39 cellular contexts compared by ENCODE assay signal in the genomic region with DNA sequence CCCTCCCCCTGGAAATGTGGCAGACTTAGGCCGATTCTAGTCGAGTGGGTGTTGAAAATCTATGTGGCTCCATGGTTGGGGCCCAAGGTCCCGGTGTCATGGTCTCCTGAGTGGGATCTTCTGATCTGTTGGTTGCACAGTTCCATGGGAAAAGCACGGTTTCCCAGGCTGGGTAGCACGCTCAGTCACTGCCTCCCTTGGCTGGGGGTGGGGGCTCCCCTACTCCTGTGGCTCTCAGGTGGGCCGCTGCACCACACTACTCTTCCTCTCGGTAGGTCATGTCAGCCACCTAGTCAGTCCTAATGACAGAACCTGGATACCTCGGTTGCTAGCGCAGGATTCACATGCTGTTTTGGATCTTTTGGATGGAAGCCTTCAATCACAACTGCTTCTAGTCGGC.
"Had no signal": no experiment of that assay in that cellular context is flagged by ENCODE, and none has a peak within 500 bp of the region (broad histone marks: within the 10 kb centered on the region; RNA-seq: fewer than 3 reads in every experiment).

No MANE protein-coding gene starts in this region.

- H3K36me3 ChIP-seq: adrenal gland, ascending aorta, brain microvascular endothelial cell, breast epithelium, cardiac muscle cell had no signal

- H3K27ac ChIP-seq: adrenal gland, ascending aorta, body of pancreas, brain microvascular endothelial cell, breast epithelium, cardiac muscle cell had no signal

- H3K4me1 ChIP-seq: adrenal gland, ascending aorta, body of pancreas, breast epithelium had no signal

- ATAC-seq: activated naive CD4-positive, alpha-beta T cell treated with anti-CD3 and anti-CD28 coated beads, Interleukin-2, amount 50 U/mL, for 72 hours; activated naive CD8-positive, alpha-beta T cell treated with anti-CD3 and anti-CD28 coated beads, Interleukin-2, amount 50 U/mL, for 24 hours; activated T-cell treated with anti-CD3 and anti-CD28 coated beads, Interleukin-2, amount 50 U/mL, for 4 hours; activated T-cell treated with anti-CD3 and anti-CD28 coated beads, Interleukin-2, amount 50 U/mL, for 72 hours; activated T-helper 17 cell treated with anti-CD3 and anti-CD28 coated beads, Interleukin-2, amount 50 U/mL, for 72 hours; body of pancreas had no signal

- H3K9me3 Mint-ChIP-seq: activated naive CD4-positive, alpha-beta T cell treated with anti-CD3 and anti-CD28 coated beads, Interleukin-2, amount 10 ng/mL, durations not matched to agents 7 days and 5 days; activated naive CD4-positive, alpha-beta T cell treated with anti-CD3 and anti-CD28 coated beads, Interleukin-2, amount 50 U/mL, for 24 hours; activated naive CD8-positive, alpha-beta T cell treated with anti-CD3 and anti-CD28 coated beads for 36 hours; activated naive CD8-positive, alpha-beta T cell treated with anti-CD3 and anti-CD28 coated beads, Interleukin-2, amount 10 ng/mL, durations not matched to agents 7 days and 5 days; activated naive CD8-positive, alpha-beta T cell treated with anti-CD3 and anti-CD28 coated beads, Interleukin-2, amount 50 U/mL, for 24 hours; activated T-cell treated with anti-CD3 and anti-CD28 coated beads, Interleukin-2, amount 50 U/mL, for 4 hours; activated T-cell treated with anti-CD3 and anti-CD28 coated beads, Interleukin-2, amount 50 U/mL, for 72 hours; activated T-helper 1 cell treated with anti-CD3 and anti-CD28 coated beads, Interleukin-12 subunit alpha, Interleukin-12 subunit beta, Interleukin-2, Interleukin-4 antibody, amounts not matched to agents 30 ng/mL and 10 ng/mL and 1 ng/mL, durations not matched to agents 14 hours and 24 hours and 36 hours; activated T-helper 2 cell treated with anti-CD3 and anti-CD28 coated beads, Interferon-gamma antibody, Interleukin-2, Interleukin-4, amounts not matched to agents 10 μg/mL and 5 μg/mL and 100 μg/mL, durations not matched to agents 14 hours and 24 hours and 36 hours had no signal

- H3K27me3 ChIP-seq: adrenal gland, ascending aorta, body of pancreas, brain microvascular endothelial cell, breast epithelium, cardiac muscle cell had no signal

- FAIRE-seq: astrocyte, bronchial epithelial cell had no signal

- DNase-seq: activated effector memory CD4-positive, alpha-beta T cell treated with anti-CD3 and anti-CD28 coated beads, Interleukin-2, amount 50 U/mL, for 16 hours; activated effector memory CD4-positive, alpha-beta T cell treated with Interleukin-2 at 50 U/mL for 16 hours; activated gamma-delta T cell; activated gamma-delta T cell treated with Interleukin-2 at 50 U/mL for 16 hours; activated naive CD4-positive, alpha-beta T cell; activated naive CD4-positive, alpha-beta T cell treated with anti-CD3 and anti-CD28 coated beads for 36 hours; activated naive CD4-positive, alpha-beta T cell treated with anti-CD3 and anti-CD28 coated beads, Interleukin-2, amount 10 ng/mL, durations not matched to agents 7 days and 5 days; activated naive CD4-positive, alpha-beta T cell treated with anti-CD3 and anti-CD28 coated beads, Interleukin-2, amount 50 U/mL, for 16 hours; activated naive CD4-positive, alpha-beta T cell treated with Interleukin-2 at 50 U/mL for 16 hours; activated naive CD8-positive, alpha-beta T cell treated with anti-CD3 and anti-CD28 coated beads for 36 hours; activated naive CD8-positive, alpha-beta T cell treated with anti-CD3 and anti-CD28 coated beads, Interleukin-2, amount 10 ng/mL, durations not matched to agents 7 days and 5 days; activated naive CD8-positive, alpha-beta T cell treated with anti-CD3 and anti-CD28 coated beads, Interleukin-2, amount 50 U/mL, for 24 hours; activated T-cell treated with anti-CD3 and anti-CD28 coated beads, Interleukin-2, amount 50 U/mL, for 1 hour; activated T-cell treated with anti-CD3 and anti-CD28 coated beads, Interleukin-2, amount 50 U/mL, for 24 hours; activated T-cell treated with anti-CD3 and anti-CD28 coated beads, Interleukin-2, amount 50 U/mL, for 4 hours; activated T-cell treated with anti-CD3 and anti-CD28 coated beads, Interleukin-2, amount 50 U/mL, for 48 hours; activated T-cell treated with anti-CD3 and anti-CD28 coated beads, Interleukin-2, amount 50 U/mL, for 72 hours; adrenal gland; amniotic stem cell; amygdala; anterior cingulate cortex; body of pancreas; brain microvascular endothelial cell; caudate nucleus; central memory CD4-positive, alpha-beta T cell; cerebellar nuclear complex had no signal

- H3K36me3 Mint-ChIP-seq: activated naive CD4-positive, alpha-beta T cell treated with anti-CD3 and anti-CD28 coated beads, Interleukin-2, amount 10 ng/mL, durations not matched to agents 7 days and 5 days; activated naive CD4-positive, alpha-beta T cell treated with anti-CD3 and anti-CD28 coated beads, Interleukin-2, amount 50 U/mL, for 24 hours; activated naive CD4-positive, alpha-beta T cell treated with anti-CD3 and anti-CD28 coated beads, Interleukin-2, amount 50 U/mL, for 72 hours; activated naive CD8-positive, alpha-beta T cell; activated naive CD8-positive, alpha-beta T cell treated with anti-CD3 and anti-CD28 coated beads for 36 hours; activated naive CD8-positive, alpha-beta T cell treated with anti-CD3 and anti-CD28 coated beads, Interleukin-2, amount 10 ng/mL, durations not matched to agents 7 days and 5 days had no signal

- H3K27me3 Mint-ChIP-seq: activated naive CD4-positive, alpha-beta T cell treated with anti-CD3 and anti-CD28 coated beads, Interleukin-2, amount 10 ng/mL, durations not matched to agents 7 days and 5 days; activated naive CD4-positive, alpha-beta T cell treated with anti-CD3 and anti-CD28 coated beads, Interleukin-2, amount 50 U/mL, for 24 hours; activated naive CD8-positive, alpha-beta T cell treated with anti-CD3 and anti-CD28 coated beads for 36 hours; activated naive CD8-positive, alpha-beta T cell treated with anti-CD3 and anti-CD28 coated beads, Interleukin-2, amount 50 U/mL, for 24 hours; activated T-cell treated with anti-CD3 and anti-CD28 coated beads, Interleukin-2, amount 50 U/mL, for 24 hours; activated T-helper 17 cell treated with anti-CD3 and anti-CD28 coated beads, Interleukin-2, amount 50 U/mL, for 72 hours; central memory CD8-positive, alpha-beta T cell had no signal

- H3K4me1 Mint-ChIP-seq: activated naive CD4-positive, alpha-beta T cell treated with anti-CD3 and anti-CD28 coated beads, Interleukin-2, amount 10 ng/mL, durations not matched to agents 7 days and 5 days; activated naive CD4-positive, alpha-beta T cell treated with anti-CD3 and anti-CD28 coated beads, Interleukin-2, amount 50 U/mL, for 24 hours; activated naive CD8-positive, alpha-beta T cell treated with anti-CD3 and anti-CD28 coated beads for 36 hours; activated naive CD8-positive, alpha-beta T cell treated with anti-CD3 and anti-CD28 coated beads, Interleukin-2, amount 10 ng/mL, durations not matched to agents 7 days and 5 days; activated naive CD8-positive, alpha-beta T cell treated with anti-CD3 and anti-CD28 coated beads, Interleukin-2, amount 50 U/mL, for 24 hours; activated T-helper 17 cell treated with anti-CD3 and anti-CD28 coated beads, Interleukin-2, amount 50 U/mL, for 72 hours; central memory CD8-positive, alpha-beta T cell had no signal

- H3K9me3 ChIP-seq: adrenal gland, ascending aorta, body of pancreas, breast epithelium had no signal

- H3K27ac Mint-ChIP-seq: activated naive CD4-positive, alpha-beta T cell treated with anti-CD3 and anti-CD28 coated beads for 36 hours; activated naive CD4-positive, alpha-beta T cell treated with anti-CD3 and anti-CD28 coated beads, Interleukin-2, amount 10 ng/mL, durations not matched to agents 7 days and 5 days; activated naive CD4-positive, alpha-beta T cell treated with anti-CD3 and anti-CD28 coated beads, Interleukin-2, amount 50 U/mL, for 24 hours; activated naive CD4-positive, alpha-beta T cell treated with anti-CD3 and anti-CD28 coated beads, Interleukin-2, amount 50 U/mL, for 72 hours; activated naive CD8-positive, alpha-beta T cell; activated naive CD8-positive, alpha-beta T cell treated with anti-CD3 and anti-CD28 coated beads for 36 hours; activated naive CD8-positive, alpha-beta T cell treated with anti-CD3 and anti-CD28 coated beads, Interleukin-2, amount 10 ng/mL, durations not matched to agents 7 days and 5 days; activated naive CD8-positive, alpha-beta T cell treated with anti-CD3 and anti-CD28 coated beads, Interleukin-2, amount 50 U/mL, for 24 hours; activated T-cell treated with anti-CD3 and anti-CD28 coated beads, Interleukin-2, amount 50 U/mL, for 24 hours; activated T-cell treated with anti-CD3 and anti-CD28 coated beads, Interleukin-2, amount 50 U/mL, for 72 hours; activated T-helper 1 cell treated with anti-CD3 and anti-CD28 coated beads, Interleukin-12 subunit alpha, Interleukin-12 subunit beta, Interleukin-2, Interleukin-4 antibody, amounts not matched to agents 30 ng/mL and 10 ng/mL and 1 ng/mL, durations not matched to agents 14 hours and 24 hours and 36 hours; activated T-helper 17 cell treated with anti-CD3 and anti-CD28 coated beads, Interleukin-2, amount 50 U/mL, for 72 hours; activated T-helper 2 cell treated with anti-CD3 and anti-CD28 coated beads, Interferon-gamma antibody, Interleukin-2, Interleukin-4, amounts not matched to agents 10 μg/mL and 5 μg/mL and 100 μg/mL, durations not matched to agents 14 hours and 24 hours and 36 hours; brain had no signal

- H3K4me3 Mint-ChIP-seq: activated naive CD4-positive, alpha-beta T cell treated with anti-CD3 and anti-CD28 coated beads for 36 hours; activated naive CD4-positive, alpha-beta T cell treated with anti-CD3 and anti-CD28 coated beads, Interleukin-2, amount 10 ng/mL, durations not matched to agents 7 days and 5 days; activated naive CD4-positive, alpha-beta T cell treated with anti-CD3 and anti-CD28 coated beads, Interleukin-2, amount 50 U/mL, for 24 hours; activated naive CD8-positive, alpha-beta T cell; activated naive CD8-positive, alpha-beta T cell treated with anti-CD3 and anti-CD28 coated beads for 36 hours; activated naive CD8-positive, alpha-beta T cell treated with anti-CD3 and anti-CD28 coated beads, Interleukin-2, amount 10 ng/mL, durations not matched to agents 7 days and 5 days; activated naive CD8-positive, alpha-beta T cell treated with anti-CD3 and anti-CD28 coated beads, Interleukin-2, amount 50 U/mL, for 24 hours; activated T-cell treated with anti-CD3 and anti-CD28 coated beads, Interleukin-2, amount 50 U/mL, for 24 hours; activated T-cell treated with anti-CD3 and anti-CD28 coated beads, Interleukin-2, amount 50 U/mL, for 4 hours; activated T-cell treated with anti-CD3 and anti-CD28 coated beads, Interleukin-2, amount 50 U/mL, for 72 hours; activated T-helper 1 cell treated with anti-CD3 and anti-CD28 coated beads, Interleukin-12 subunit alpha, Interleukin-12 subunit beta, Interleukin-2, Interleukin-4 antibody, amounts not matched to agents 30 ng/mL and 10 ng/mL and 1 ng/mL, durations not matched to agents 14 hours and 24 hours and 36 hours; activated T-helper 17 cell treated with anti-CD3 and anti-CD28 coated beads, Interleukin-2, amount 50 U/mL, for 72 hours; brain; central memory CD8-positive, alpha-beta T cell had no signal

- H3K4me3 ChIP-seq: adrenal gland, ascending aorta, body of pancreas, breast epithelium, cardiac muscle cell had no signal
